14 cellular contexts compared by ENCODE assay signal in the genomic region with DNA sequence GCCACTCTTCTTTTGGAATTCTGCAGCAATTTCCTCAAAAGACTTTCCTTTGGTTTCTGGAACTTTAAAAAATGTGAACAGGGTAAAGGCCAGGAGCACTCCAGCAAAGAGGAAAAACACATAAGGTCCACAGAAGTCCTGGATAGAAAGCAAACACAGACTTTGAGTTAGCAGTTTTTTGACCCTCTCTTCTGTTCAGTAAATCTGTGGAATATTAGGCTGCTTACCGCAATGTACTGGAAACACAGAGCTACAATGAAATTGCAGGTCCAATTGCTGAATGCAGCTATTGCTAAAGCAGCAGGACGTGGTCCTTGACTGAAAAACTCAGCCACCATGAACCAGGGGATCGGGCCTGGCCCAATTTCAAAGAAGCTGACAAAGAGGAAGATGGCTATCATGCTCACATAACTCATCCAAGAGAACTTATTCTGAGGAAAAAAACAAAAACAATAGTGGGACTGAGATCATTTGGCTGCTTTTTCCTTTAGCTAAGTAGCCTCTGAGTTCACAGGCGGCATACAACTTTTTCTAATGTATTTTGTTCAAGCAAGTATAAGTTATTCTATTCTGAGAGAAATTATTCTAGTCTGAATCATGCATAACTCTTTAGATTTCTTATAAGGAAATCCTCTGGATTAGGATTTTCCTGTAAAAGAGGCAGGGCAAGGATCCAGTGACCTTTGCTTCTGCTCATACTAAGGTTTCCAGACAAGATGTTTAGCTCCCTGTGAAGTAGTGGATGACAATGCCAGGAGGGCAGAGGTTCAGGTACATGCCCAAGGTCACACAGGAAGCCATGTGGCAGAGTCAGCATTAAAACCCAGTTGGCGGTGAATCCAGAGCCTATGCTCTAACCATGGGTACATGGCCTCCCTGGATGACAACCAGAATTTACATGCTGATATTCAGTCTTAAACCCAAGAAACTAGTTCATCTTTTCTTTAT. TPM values are rescaled to one million over a fixed set of nuclear protein-coding genes. Genes with fewer than 3 reads are reported as not detected.
DNase-seq lines count a peak whose midpoint lies in the region; ATAC-seq and TF ChIP-seq lines count a peak whose summit lies in the region.
"Had no signal": no experiment of that assay in that cellular context is flagged by ENCODE, and none has a peak within 500 bp of the region (broad histone marks: within the 10 kb centered on the region; RNA-seq: fewer than 3 reads in every experiment).

No MANE protein-coding gene starts in this region.

- H3K9ac ChIP-seq in smooth muscle cell (ENCODE audit: low read depth), result no peak overlapping the region

- H3K27ac ChIP-seq in left lung, result no peak overlapping the region
- H3K27ac ChIP-seq in smooth muscle cell (ENCODE audit: low read depth), result peak overlapping the region; percentile 9
- H3K27ac ChIP-seq: thoracic aorta had no signal

- WGBS in smooth muscle cell (ENCODE audit: low lambda C conversion rate), result 79% methylated on average over 5 of the region's 5 CpGs

- peak overlapping the region; percentile 66 for H2AFZ ChIP-seq in smooth muscle cell (ENCODE audit: low read depth)

- H3F3A ChIP-seq in smooth muscle cell (ENCODE audit: low read depth), result no peaks in the 10 kb centered on the region

- no peaks in the 10 kb centered on the region for H3K9me3 ChIP-seq in left lung
- H3K9me3 ChIP-seq in smooth muscle cell (replicated peaks; ENCODE audit: low read depth), result no peaks in the 10 kb centered on the region
- H3K9me3 ChIP-seq: thoracic aorta had no signal

- peak overlapping the region; percentile 40 for H3K4me2 ChIP-seq in smooth muscle cell

- H4K20me1 ChIP-seq in smooth muscle cell (ENCODE audit: low read depth), result no peaks in the 10 kb centered on the region

- H3K27me3 ChIP-seq in left lung (no peaks in the 10 kb centered on the region), smooth muscle cell (ENCODE audit: low read depth) (no peaks in the 10 kb centered on the region)

- intact Hi-C loops in left lung (cut with DNase I), result no loop called here

- H3K79me2 ChIP-seq in smooth muscle cell (ENCODE audit: low read depth), result no peaks in the 10 kb centered on the region

- H3K4me3 ChIP-seq in left lung (no peak overlapping the region), smooth muscle cell (no peak overlapping the region)
- H3K4me3 ChIP-seq: thoracic aorta had no signal

- DNase-seq in HT1080 (ENCODE audit: low read depth) (peak; percentile 26), dermis microvascular lymphatic vessel endothelial cell (ENCODE audit: low read depth in 2 of 2) (peak; percentile 2 to 78), left lung (no peak), smooth muscle cell (lab: John Stamatoyannopoulos, UW; ENCODE audit: unreplicated experiment) (no peak), omental fat pad (ENCODE audit: low spot score) (no peak), activated gamma-delta T cell (lab: John Stamatoyannopoulos, UW) (no peak), H4 (ENCODE audit: low spot score) (no peak)
- no peak for DNase-seq in stimulated activated CD4-positive, alpha-beta T cell treated with anti-CD3 and anti-CD28 coated beads, Interleukin-2, amount 100 ng/mL, for 24 hours
- DNase-seq: activated CD4-positive, alpha-beta T cell treated with anti-CD3 and anti-CD28 coated beads for 1 hour; activated T-cell treated with anti-CD3 and anti-CD28 coated beads, Interleukin-2, amount 50 U/mL, for 4 hours; aorta; Karpas-422; NCI-H2171 had no signal

- no peaks in the 10 kb centered on the region for H3K36me3 ChIP-seq in left lung
- no peaks in the 10 kb centered on the region for H3K36me3 ChIP-seq in smooth muscle cell (ENCODE audit: low read depth)
- H3K36me3 ChIP-seq: thoracic aorta had no signal

- H3K4me1 ChIP-seq in left lung (peaks cover 0 to 6% of the 10 kb centered on the region in 2 donors), smooth muscle cell (ENCODE audit: low read depth) (no peaks in the 10 kb centered on the region)

- ATAC-seq in left lung (peak; percentile 25), omental fat pad (ENCODE audit: low FRiP score) (no peak)
- ATAC-seq: activated T-cell treated with anti-CD3 and anti-CD28 coated beads, Interleukin-2, amount 50 U/mL, for 4 hours had no signal

- TF ChIP-seq CTCF in left lung (IDR thresholded peaks at IDR 0.05) (no peak), smooth muscle cell (IDR thresholded peaks at IDR 0.05; ENCODE audit: borderline replicate concordance, insufficient read depth, poor library complexity, severe bottlenecking) (no peak), omental fat pad (IDR thresholded peaks at IDR 0.05) (no peak)

RNA-seq across cellular contexts. Expression of a gene that starts 28.3 kb away (rescaled TPM):
- not detected in 2 replicates for total RNA-seq in HT1080 (2014; rRNA removed; shearing (Covaris generic))
- not detected in 2 replicates for polyA plus RNA-seq in HT1080 (2015; cell fraction: cytosol; rRNA removed)
- 0.03 TPM in 1 of 2 replicates, not detected in the other for polyA plus RNA-seq in HT1080 (2015; cell fraction: nucleus; rRNA removed)
- total RNA-seq in dermis microvascular lymphatic vessel endothelial cell (not detected in 2 replicates), left lung (not detected), smooth muscle cell (not detected in 2 replicates), omental fat pad (not detected)
- polyA plus RNA-seq in smooth muscle cell, result not detected in 2 replicates
- total RNA-seq in H4 (2014; rRNA removed; shearing (Covaris generic)), result not detected in 2 replicates
- total RNA-seq: aorta, thoracic aorta had no signal

Comparison
In these comparisons a context has a peak if more than half of its experiments do, and no peak if none do; other contexts are left out.
1. DNase-seq: peak in HT1080 (single experiment) and dermis microvascular lymphatic vessel endothelial cell (2 of 2); none in left lung (0 of 2), smooth muscle cell (single experiment), omental fat pad (single experiment), activated gamma-delta T cell (single experiment), stimulated activated CD4-positive, alpha-beta T cell treated with anti-CD3 and anti-CD28 coated beads, Interleukin-2, amount 100 ng/mL, for 24 hours (0 of 2) and H4 (single experiment).